Comparison of ENCODE assay signal across 8 cellular contexts in genomic region chr10:102242118-102242485, GRCh38. TPM values are rescaled to one million over a fixed set of nuclear protein-coding genes. Genes with fewer than 3 reads are reported as not detected.
DNase-seq lines count a peak whose midpoint lies in the region; ATAC-seq and TF ChIP-seq lines count a peak whose summit lies in the region.

No MANE protein-coding gene starts in this region.

- intact Hi-C loops in psoas muscle (cut with DNase I): loop anchor here in 1 of 2 donors (10.0 kb wide), 1 partner anchor 53 kb away; no protein-coding TSS in a partner anchor

- peaks cover 5% of the 10 kb centered on the region for H3K36me3 ChIP-seq in SJSA1
- no peaks in the 10 kb centered on the region for H3K36me3 ChIP-seq in psoas muscle (ENCODE audit: insufficient read depth in 1 of 2, low read depth in 1 of 2)

- no peak for ATAC-seq in psoas muscle
- no peak for ATAC-seq in HG02852 (IDR thresholded peaks at IDR 0.05; ENCODE audit: unreplicated experiment)

- H3K9me3 ChIP-seq in SJSA1 (replicated peaks): no peaks in the 10 kb centered on the region
- no peaks in the 10 kb centered on the region for H3K9me3 ChIP-seq in psoas muscle

- H3K4me3 ChIP-seq in SJSA1 (peak overlapping the region; percentile 42), fibroblast of mammary gland (ENCODE audit: control insufficient read depth, low read depth, low read length) (peak overlapping the region; percentile 70), psoas muscle (peak overlapping the region; percentile 87)

- H3K27me3 ChIP-seq in SJSA1 (replicated peaks) (no peaks in the 10 kb centered on the region; the same call in 1 of the 2 replicates), psoas muscle (ENCODE audit: insufficient read depth in 3 of 3, low read length in 2 of 3) (no peaks in the 10 kb centered on the region)

- no peak for TF ChIP-seq CTCF in fibroblast of mammary gland (conservative IDR thresholded peaks at IDR 0.05; ENCODE audit: control insufficient read depth, insufficient read depth, low read depth, low read length)
- no peak for TF ChIP-seq CTCF in psoas muscle (IDR thresholded peaks at IDR 0.05)

- DNase-seq in GM03348 (ENCODE audit: low spot score): peak; percentile 6
- DNase-seq in SJSA1 (ENCODE audit: low read depth in 1 of 2, low spot score in 2 of 2): no peak
- DNase-seq in fibroblast of mammary gland (ENCODE audit: low read depth): no peak
- no peak for DNase-seq in psoas muscle
- DNase-seq in NCI-H82 (lab: John Stamatoyannopoulos, UW): no peak
- no peak for DNase-seq in activated gamma-delta T cell (lab: John Stamatoyannopoulos, UW)
- no peak for DNase-seq in cerebellar nuclear complex (lab: John Stamatoyannopoulos, UW)

- H3K27ac ChIP-seq in SJSA1 (no peak overlapping the region), psoas muscle (peak overlapping the region; percentile 90)

- 9 to 17% (median 12%) methylated on average over 7 of the region's 7 CpGs for WGBS in psoas muscle, 3 donors

- peaks cover 27% of the 10 kb centered on the region for H3K4me1 ChIP-seq in SJSA1 (replicated peaks)
- H3K4me1 ChIP-seq in psoas muscle: peaks cover 53% of the 10 kb centered on the region

RNA-seq across cellular contexts. Expression of gene PITX3, which starts 0.8 kb away (rescaled TPM):
- not detected in 2 replicates for total RNA-seq in SJSA1 (2014; rRNA removed; shearing (Covaris generic))
- 1 to 10 TPM; 6.9 to 9.7 (median 8.8) TPM for total RNA-seq in psoas muscle
- 1 to 10 TPM; 2.0 to 7.6 (median 4.5) TPM for polyA plus RNA-seq in psoas muscle

RNA-seq across cellular contexts. Expression of gene GBF1, which starts 3.2 kb away (rescaled TPM):
- total RNA-seq in SJSA1 (2014; rRNA removed; shearing (Covaris generic)): 23.3 and 36.3 TPM in 2 replicates
- total RNA-seq in psoas muscle: 10 to 100 TPM; 40.8 to 47.1 (median 44.2) TPM
- polyA plus RNA-seq in psoas muscle: 10 to 100 TPM; 14.1 to 32.0 (median 15.8) TPM

RNA-seq across cellular contexts. Expression of gene ELOVL3, which starts 16.0 kb away (rescaled TPM):
- total RNA-seq in SJSA1 (2014; rRNA removed; shearing (Covaris generic)): not detected in 2 replicates
- under 1 TPM in 3 of 4 donors, not detected in 1; 0.25 to 0.54 (median 0.26) TPM for total RNA-seq in psoas muscle
- under 1 TPM; 0.17 to 0.32 (median 0.26) TPM for polyA plus RNA-seq in psoas muscle
